Comparison of ENCODE assay signal across 11 cellular contexts in genomic region chrX:48493890-48494364, GRCh38. TPM values are rescaled to one million over a fixed set of nuclear protein-coding genes. Genes with fewer than 3 reads are reported as not detected.
DNase-seq lines count a peak whose midpoint lies in the region; ATAC-seq and TF ChIP-seq lines count a peak whose summit lies in the region.
"Had no signal": no experiment of that assay in that cellular context is flagged by ENCODE, and none has a peak within 500 bp of the region (broad histone marks: within the 10 kb centered on the region; RNA-seq: fewer than 3 reads in every experiment).

No MANE protein-coding gene starts in this region.

- H3K4me1 Mint-ChIP-seq in endodermal cell, result no peaks in the 10 kb centered on the region

- no peak overlapping the region for H3K9ac ChIP-seq in endodermal cell (ENCODE audit: extremely low read depth, low read length, poor library complexity, severe bottlenecking)

- TF ChIP-seq CTCF in endodermal cell (conservative IDR thresholded peaks at IDR 0.05), result peak; percentile 70

- H3K4me1 ChIP-seq in endodermal cell (ENCODE audit: control insufficient read depth, insufficient read depth, low read length), result no peaks in the 10 kb centered on the region
- H3K4me1 ChIP-seq: Caco-2 had no signal

- no peaks in the 10 kb centered on the region for H3K27me3 ChIP-seq in endodermal cell (ENCODE audit: control insufficient read depth, insufficient read depth, low read length, poor library complexity, severe bottlenecking)

- WGBS in endodermal cell (ENCODE audit: insufficient coverage in 1 of 2, insufficient read length in 1 of 2), 2 experiments, result 58 to 69% methylated on average over 4 to 10 of the region's 10 CpGs

- ATAC-seq in HG03439 (IDR thresholded peaks at IDR 0.05; ENCODE audit: unreplicated experiment) (no peak), GM19328 (IDR thresholded peaks at IDR 0.05; ENCODE audit: unreplicated experiment) (no peak)

- no peak overlapping the region for H3K27ac ChIP-seq in endodermal cell (ENCODE audit: low read depth, low read length)

- no peak overlapping the region for H3K4me3 ChIP-seq in endodermal cell (ENCODE audit: low read length)

- no peaks in the 10 kb centered on the region for H3K9me3 ChIP-seq in endodermal cell (ENCODE audit: control insufficient read depth, low read length)
- H3K9me3 ChIP-seq: Caco-2 had no signal

- H3K4me3 Mint-ChIP-seq in endodermal cell, result no peak overlapping the region
- H3K4me3 Mint-ChIP-seq: activated naive CD8-positive, alpha-beta T cell treated with anti-CD3 and anti-CD28 coated beads, Interleukin-2, amount 10 ng/mL, durations not matched to agents 7 days and 5 days had no signal

- H3K9me3 Mint-ChIP-seq in endodermal cell, result peaks cover 70% of the 10 kb centered on the region
- H3K9me3 Mint-ChIP-seq: activated naive CD8-positive, alpha-beta T cell treated with anti-CD3 and anti-CD28 coated beads, Interleukin-2, amount 10 ng/mL, durations not matched to agents 7 days and 5 days had no signal

- H3K27ac Mint-ChIP-seq in endodermal cell, result no peak overlapping the region
- H3K27ac Mint-ChIP-seq: activated naive CD8-positive, alpha-beta T cell treated with anti-CD3 and anti-CD28 coated beads, Interleukin-2, amount 10 ng/mL, durations not matched to agents 7 days and 5 days had no signal

- no peaks in the 10 kb centered on the region for H3K27me3 Mint-ChIP-seq in endodermal cell (ENCODE audit: insufficient read depth)

- H3K36me3 ChIP-seq in endodermal cell (ENCODE audit: control insufficient read depth, insufficient read depth, low read length), result no peaks in the 10 kb centered on the region

- DNase-seq in NCI-H748 (lab: John Stamatoyannopoulos, UW; ENCODE audit: unreplicated experiment) (peak; percentile 48), NCI-H748 treated with DMSO at 0.1 percent for 48 hours (lab: John Stamatoyannopoulos, UW) (no peak), NCI-H524 (lab: John Stamatoyannopoulos, UW) (peak; percentile 68 to 75), endodermal cell (peak; percentile 84), renal cortical epithelial cell (ENCODE audit: low read depth) (peak; percentile 44), AG08395 (ENCODE audit: low spot score) (no peak)
- DNase-seq: activated naive CD8-positive, alpha-beta T cell treated with anti-CD3 and anti-CD28 coated beads, Interleukin-2, amount 10 ng/mL, durations not matched to agents 7 days and 5 days; occipital lobe had no signal

- no peaks in the 10 kb centered on the region for H3K36me3 Mint-ChIP-seq in endodermal cell (ENCODE audit: low read depth)
- H3K36me3 Mint-ChIP-seq: activated naive CD8-positive, alpha-beta T cell treated with anti-CD3 and anti-CD28 coated beads, Interleukin-2, amount 10 ng/mL, durations not matched to agents 7 days and 5 days had no signal

RNA-seq across cellular contexts. Expression of gene PORCN, which starts 14.9 kb away (rescaled TPM):
- total RNA-seq in endodermal cell, result 10 to 100 TPM; 51.1 to 54.4 TPM
- 40.1 TPM for polyA plus RNA-seq in endodermal cell (2013, experiment 1 of 2)
- 45.9 TPM for polyA plus RNA-seq in endodermal cell (2013, experiment 2 of 2)
- 9.2 and 15.3 TPM in 2 replicates for total RNA-seq in renal cortical epithelial cell

RNA-seq across cellular contexts. Expression of gene FTSJ1, which starts 17.9 kb away (rescaled TPM):
- 10 to 100 TPM; 47.3 to 54.3 TPM for total RNA-seq in endodermal cell
- polyA plus RNA-seq in endodermal cell (2013, experiment 1 of 2), result 46.1 TPM
- polyA plus RNA-seq in endodermal cell (2013, experiment 2 of 2), result 43.6 TPM
- 48.1 and 92.2 TPM in 2 replicates for total RNA-seq in renal cortical epithelial cell

RNA-seq across cellular contexts. Expression of gene SLC38A5, which starts 23.9 kb away (rescaled TPM):
- 10 to 100 TPM; 22.4 to 40.7 TPM for total RNA-seq in endodermal cell
- 23.3 TPM for polyA plus RNA-seq in endodermal cell (2013, experiment 1 of 2)
- polyA plus RNA-seq in endodermal cell (2013, experiment 2 of 2), result 26.2 TPM
- 27.7 and 53.7 TPM in 2 replicates for total RNA-seq in renal cortical epithelial cell

RNA-seq across cellular contexts. Expression of gene EBP, which starts 27.7 kb away (rescaled TPM):
- total RNA-seq in endodermal cell, result 100 to 1,000 TPM; 105 to 119 TPM
- 155 TPM for polyA plus RNA-seq in endodermal cell (2013, experiment 1 of 2)
- 164 TPM for polyA plus RNA-seq in endodermal cell (2013, experiment 2 of 2)
- 19.8 and 203 TPM in 2 replicates for total RNA-seq in renal cortical epithelial cell

RNA-seq across cellular contexts. Expression of gene TBC1D25, which starts 45.6 kb away (rescaled TPM):
- total RNA-seq in endodermal cell (1 to 10 TPM; 7.0 to 7.6 TPM), renal cortical epithelial cell (6.1 and 11.9 TPM in 2 replicates)
- polyA plus RNA-seq in endodermal cell (2013, experiment 1 of 2), result 7.3 TPM
- polyA plus RNA-seq in endodermal cell (2013, experiment 2 of 2), result 6.5 TPM

Comparison
In these comparisons a context has a peak if more than half of its experiments do, and no peak if none do; other contexts are left out.
1. DNase-seq: peak in NCI-H748 (single experiment), NCI-H524 (2 of 2), endodermal cell (single experiment) and renal cortical epithelial cell (single experiment); none in NCI-H748 treated with DMSO at 0.1 percent for 48 hours (single experiment) and AG08395 (single experiment).